1 cellular context compared by ENCODE assay signal in genomic region chr1:224802596-224802995, GRCh38.
TF ChIP-seq lines count a peak whose summit lies in the region.

No MANE protein-coding gene starts in this region.

TF ChIP-seq in GM23338, 12 proteins besides CTCF, POLR2A, EP300 and RAD21 (continued from another document):
- TF ChIP-seq REST (IDR thresholded peaks at IDR 0.05; ENCODE audit: unreplicated experiment): no peak
- TF ChIP-seq ZNF331 (CRISPR knock-in tag; IDR thresholded peaks at IDR 0.05; ENCODE audit: low read depth): no peak
- no peak for TF ChIP-seq ZNF114 (CRISPR knock-in tag; IDR thresholded peaks at IDR 0.05)
- no peak for TF ChIP-seq ETS1 (IDR thresholded peaks at IDR 0.05)
- no peak for TF ChIP-seq EZH2phosphoT487 (IDR thresholded peaks at IDR 0.05; ENCODE audit: unreplicated experiment)
- TF ChIP-seq ZNF462 (CRISPR knock-in tag; IDR thresholded peaks at IDR 0.05): no peak
- no peak for TF ChIP-seq STAT1 (IDR thresholded peaks at IDR 0.05; ENCODE audit: unreplicated experiment)
TF ChIP-seq in GM23338: peak in this region for 0.
